Comparison of ENCODE assay signal across 11 cellular contexts in genomic region chr1:150532860-150533259, GRCh38. TPM values are rescaled to one million over a fixed set of nuclear protein-coding genes. Genes with fewer than 3 reads are reported as not detected.
DNase-seq lines count a peak whose midpoint lies in the region; ATAC-seq and TF ChIP-seq lines count a peak whose summit lies in the region.
"Had no signal": no experiment of that assay in that cellular context is flagged by ENCODE, and none has a peak within 500 bp of the region (broad histone marks: within the 10 kb centered on the region; RNA-seq: fewer than 3 reads in every experiment).

No MANE protein-coding gene starts in this region.

- H3K9me3 ChIP-seq in SK-N-SH = no peaks in the 10 kb centered on the region
- H3K9me3 ChIP-seq in colonic mucosa = no peaks in the 10 kb centered on the region
- no peaks in the 10 kb centered on the region for H3K9me3 ChIP-seq in mucosa of stomach (ENCODE audit: control insufficient read depth, low read length)
- H3K9me3 ChIP-seq: HAP-1 had no signal

- no peak overlapping the region for H3K27ac ChIP-seq in SK-N-SH (ENCODE audit: low read depth in 2 of 2, low read length in 1 of 2)
- H3K27ac ChIP-seq in colonic mucosa = peak overlapping the region; percentile 83
- peak overlapping the region; percentile 4 for H3K27ac ChIP-seq in temporal lobe (ENCODE audit: low read depth, low read length)

- H3K27me3 ChIP-seq in SK-N-SH (ENCODE audit: insufficient read depth) = no peaks in the 10 kb centered on the region
- no peaks in the 10 kb centered on the region for H3K27me3 ChIP-seq in colonic mucosa
- H3K27me3 ChIP-seq in mucosa of stomach (ENCODE audit: control insufficient read depth, insufficient read depth, low read length) = no peaks in the 10 kb centered on the region

- in situ Hi-C loops in GM13977 (cut with MboI; ENCODE audit: low pct_unique_long_range_greater_than_20kb, low sequenced_read_pairs, unreplicated experiment) = loop anchor here (10.0 to 25.0 kb wide), 2 partner anchors 68 to 271 kb away; partner anchors contain the start of genes APH1A, C1orf54 and CA14

- CTCF ChIA-PET in SK-N-SH (lab: Yijun Ruan, JAX) = interaction anchor here (0.6 to 4.6 kb wide), 45 partner anchors 9 to 326 kb away, joined by 3 to 69 read pairs (median 4); partner anchors contain the start of genes ADAMTSL4, ECM1, FALEC and TARS2

- H3K4me3 ChIP-seq in SK-N-SH (ENCODE audit: low read depth in 2 of 2, low read length in 1 of 2) (no peak overlapping the region), colonic mucosa (no peak overlapping the region), mucosa of stomach (ENCODE audit: low read length) (no peak overlapping the region)
- H3K4me3 ChIP-seq: HAP-1 had no signal

- WGBS in SK-N-SH (ENCODE audit: low lambda C conversion rate) = 29% methylated on average over 5 of the region's 5 CpGs

- intact Hi-C loops in colonic mucosa (cut with DNase I) = loop anchor here (5.0 kb wide), 1 partner anchor 66 kb away; no protein-coding TSS in a partner anchor

- H3K9me2 ChIP-seq in SK-N-SH = no peaks in the 10 kb centered on the region

- POLR2A ChIA-PET in SK-N-SH (lab: Yijun Ruan, JAX) = interaction anchor here (1.2 kb wide), 1 partner anchor 17 kb away, joined by 5 read pairs; the partner anchor contains the start of gene FALEC

- H3F3A ChIP-seq in SK-N-SH (replicated peaks; ENCODE audit: insufficient read depth) = peaks cover 7% of the 10 kb centered on the region

- TF ChIP-seq CTCF in SK-N-SH (IDR thresholded peaks at IDR 0.05) (no peak), colonic mucosa (IDR thresholded peaks at IDR 0.05) (no peak), GM13977 (IDR thresholded peaks at IDR 0.05; ENCODE audit: extremely low read depth, insufficient read depth, missing control alignments) (no peak)

- no peak overlapping the region for H3K9ac ChIP-seq in SK-N-SH
- H3K9ac ChIP-seq in colonic mucosa (ENCODE audit: low read depth in 2 of 2, low read length in 2 of 2) = peak overlapping the region in 1 of 2 donors; percentile 63
- H3K9ac ChIP-seq in mucosa of stomach (ENCODE audit: low read length) = peak overlapping the region; percentile 20

- H3K79me2 ChIP-seq in SK-N-SH (ENCODE audit: insufficient read depth) = no peaks in the 10 kb centered on the region

- no peak overlapping the region for H2AFZ ChIP-seq in SK-N-SH (ENCODE audit: low read depth)

- no peak for TF ChIP-seq RAD21 in SK-N-SH (IDR thresholded peaks at IDR 0.05; ENCODE audit: low read length)

- ATAC-seq in SK-N-SH treated with all-trans-retinoic acid at 6 μM for 48 hours = peak; percentile 11

- no peaks in the 10 kb centered on the region for H4K20me1 ChIP-seq in SK-N-SH (ENCODE audit: insufficient read depth)

- DNase-seq in SK-N-SH (no peak), colonic mucosa (no peak), GM13977 (ENCODE audit: low spot score) (no peak), DMS 273 (lab: John Stamatoyannopoulos, UW; ENCODE audit: unreplicated experiment) (no peak), NCI-H1417 treated with DMSO at 0.1 percent for 48 hours (lab: John Stamatoyannopoulos, UW) (no peak)
- DNase-seq: 8988T had no signal

- H3K4me2 ChIP-seq in SK-N-SH = no peak overlapping the region

- no peaks in the 10 kb centered on the region for H3K36me3 ChIP-seq in SK-N-SH (replicated peaks in 1 of 2; ENCODE audit: control insufficient read depth in 1 of 2, insufficient read depth in 2 of 2, low read length in 1 of 2)
- no peaks in the 10 kb centered on the region for H3K36me3 ChIP-seq in colonic mucosa
- H3K36me3 ChIP-seq in mucosa of stomach (ENCODE audit: control insufficient read depth, insufficient read depth, low read length) = no peaks in the 10 kb centered on the region
- H3K36me3 ChIP-seq: HAP-1 had no signal

- H3K4me1 ChIP-seq in SK-N-SH (ENCODE audit: control insufficient read depth in 1 of 2, insufficient read depth in 2 of 2, low read depth in 1 of 2, low read length in 1 of 2) (peaks cover 4 to 8% of the 10 kb centered on the region in 2 experiments; a peak in 2 of 4 replicates), colonic mucosa (peaks cover 6% of the 10 kb centered on the region), mucosa of stomach (ENCODE audit: control insufficient read depth, insufficient read depth, low read length) (peaks cover 37% of the 10 kb centered on the region)
- H3K4me1 ChIP-seq: HAP-1 had no signal

- TF ChIP-seq EP300 in SK-N-SH (IDR thresholded peaks at IDR 0.05; ENCODE audit: borderline replicate concordance in 1 of 2, low read depth in 1 of 2, low read length in 1 of 2) = no peak

TF ChIP-seq in SK-N-SH treated with all-trans-retinoic acid at 6 μM for 48 hours, 23 proteins besides CTCF, POLR2A, EP300 and RAD21:
- TF ChIP-seq ISL1 (CRISPR knock-in tag; IDR thresholded peaks at IDR 0.05) = no peak
- no peak for TF ChIP-seq ARNTL (CRISPR knock-in tag; IDR thresholded peaks at IDR 0.05; ENCODE audit: borderline replicate concordance, low read depth)
- no peak for TF ChIP-seq BACH2 (CRISPR knock-in tag; IDR thresholded peaks at IDR 0.05; ENCODE audit: borderline replicate concordance)
- TF ChIP-seq PATZ1 (CRISPR knock-in tag; IDR thresholded peaks at IDR 0.05; ENCODE audit: borderline replicate concordance) = no peak
- no peak for TF ChIP-seq ZNF8 (CRISPR knock-in tag; IDR thresholded peaks at IDR 0.05)

TF ChIP-seq in SK-N-SH, 30 proteins besides CTCF, POLR2A, EP300 and RAD21 (continues in another document):
- no peak for TF ChIP-seq PBX3 (IDR thresholded peaks at IDR 0.05)
- TF ChIP-seq, protein P1, sequence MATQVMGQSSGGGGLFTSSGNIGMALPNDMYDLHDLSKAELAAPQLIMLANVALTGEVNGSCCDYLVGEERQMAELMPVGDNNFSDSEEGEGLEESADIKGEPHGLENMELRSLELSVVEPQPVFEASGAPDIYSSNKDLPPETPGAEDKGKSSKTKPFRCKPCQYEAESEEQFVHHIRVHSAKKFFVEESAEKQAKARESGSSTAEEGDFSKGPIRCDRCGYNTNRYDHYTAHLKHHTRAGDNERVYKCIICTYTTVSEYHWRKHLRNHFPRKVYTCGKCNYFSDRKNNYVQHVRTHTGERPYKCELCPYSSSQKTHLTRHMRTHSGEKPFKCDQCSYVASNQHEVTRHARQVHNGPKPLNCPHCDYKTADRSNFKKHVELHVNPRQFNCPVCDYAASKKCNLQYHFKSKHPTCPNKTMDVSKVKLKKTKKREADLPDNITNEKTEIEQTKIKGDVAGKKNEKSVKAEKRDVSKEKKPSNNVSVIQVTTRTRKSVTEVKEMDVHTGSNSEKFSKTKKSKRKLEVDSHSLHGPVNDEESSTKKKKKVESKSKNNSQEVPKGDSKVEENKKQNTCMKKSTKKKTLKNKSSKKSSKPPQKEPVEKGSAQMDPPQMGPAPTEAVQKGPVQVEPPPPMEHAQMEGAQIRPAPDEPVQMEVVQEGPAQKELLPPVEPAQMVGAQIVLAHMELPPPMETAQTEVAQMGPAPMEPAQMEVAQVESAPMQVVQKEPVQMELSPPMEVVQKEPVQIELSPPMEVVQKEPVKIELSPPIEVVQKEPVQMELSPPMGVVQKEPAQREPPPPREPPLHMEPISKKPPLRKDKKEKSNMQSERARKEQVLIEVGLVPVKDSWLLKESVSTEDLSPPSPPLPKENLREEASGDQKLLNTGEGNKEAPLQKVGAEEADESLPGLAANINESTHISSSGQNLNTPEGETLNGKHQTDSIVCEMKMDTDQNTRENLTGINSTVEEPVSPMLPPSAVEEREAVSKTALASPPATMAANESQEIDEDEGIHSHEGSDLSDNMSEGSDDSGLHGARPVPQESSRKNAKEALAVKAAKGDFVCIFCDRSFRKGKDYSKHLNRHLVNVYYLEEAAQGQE (IDR thresholded peaks at IDR 0.05; ENCODE audit: low read depth, low read length) = no peak
- no peak for TF ChIP-seq MAX (IDR thresholded peaks at IDR 0.05; ENCODE audit: low read depth)
- TF ChIP-seq SIN3A (IDR thresholded peaks at IDR 0.05; ENCODE audit: borderline replicate concordance, low read depth, low read length) = no peak

RNA-seq across cellular contexts. Expression of gene ADAMTSL4, which starts 16.3 kb away (rescaled TPM):
- 2.4 and 3.4 TPM in 2 replicates for polyA plus RNA-seq in SK-N-SH (2012; rRNA removed)
- polyA plus RNA-seq in SK-N-SH (2012; cell fraction: cytosol; rRNA removed) = 1.9 and 3.0 TPM in 2 replicates
- polyA plus RNA-seq in SK-N-SH (2012; cell fraction: nucleus; rRNA removed) = 11.2 and 16.1 TPM in 2 replicates
- 1 to 10 TPM; 4.9 to 6.3 TPM for total RNA-seq in colonic mucosa
- 0.25 TPM for total RNA-seq in temporal lobe

RNA-seq across cellular contexts. Expression of gene FALEC, which starts 17.3 kb away (rescaled TPM):
- polyA plus RNA-seq in SK-N-SH (2012; rRNA removed) = 0.50 and 0.72 TPM in 2 replicates
- 0.13 and 0.37 TPM in 2 replicates for polyA plus RNA-seq in SK-N-SH (2012; cell fraction: cytosol; rRNA removed)
- polyA plus RNA-seq in SK-N-SH (2012; cell fraction: nucleus; rRNA removed) = 0.68 and 0.89 TPM in 2 replicates
- total RNA-seq in colonic mucosa (not detected), temporal lobe (not detected)
- total RNA-seq: RPMI7951 had no signal

RNA-seq across cellular contexts. Expression of gene ECM1, which starts 25.0 kb away (rescaled TPM):
- 20.2 and 32.3 TPM in 2 replicates for polyA plus RNA-seq in SK-N-SH (2012; rRNA removed)
- polyA plus RNA-seq in SK-N-SH (2012; cell fraction: cytosol; rRNA removed) = 9.6 and 16.2 TPM in 2 replicates
- polyA plus RNA-seq in SK-N-SH (2012; cell fraction: nucleus; rRNA removed) = 35.6 and 37.4 TPM in 2 replicates
- total RNA-seq in colonic mucosa (10 to 100 TPM in 1 of 2 donors, 1 to 10 TPM in 1; 6.3 to 10.5 TPM), temporal lobe (1.5 TPM)

RNA-seq across cellular contexts. Expression of gene TARS2, which starts 45.6 kb away (rescaled TPM):
- polyA plus RNA-seq in SK-N-SH (2012; rRNA removed) = 22.2 and 22.7 TPM in 2 replicates
- 14.8 and 16.8 TPM in 2 replicates for polyA plus RNA-seq in SK-N-SH (2012; cell fraction: cytosol; rRNA removed)
- 31.3 and 33.8 TPM in 2 replicates for polyA plus RNA-seq in SK-N-SH (2012; cell fraction: nucleus; rRNA removed)
- total RNA-seq in colonic mucosa (10 to 100 TPM; 19.1 to 30.4 TPM), temporal lobe (20.9 TPM)

RNA-seq across cellular contexts. Expression of gene MCL1, which starts 46.5 kb away (rescaled TPM):
- 110 and 131 TPM in 2 replicates for polyA plus RNA-seq in SK-N-SH (2012; rRNA removed)
- 70.8 and 82.9 TPM in 2 replicates for polyA plus RNA-seq in SK-N-SH (2012; cell fraction: cytosol; rRNA removed)
- polyA plus RNA-seq in SK-N-SH (2012; cell fraction: nucleus; rRNA removed) = 354 and 429 TPM in 2 replicates
- total RNA-seq in colonic mucosa = 100 to 1,000 TPM; 151 to 285 TPM
- total RNA-seq in temporal lobe = 89.7 TPM

Comparison
In these comparisons a context has a peak if more than half of its experiments do, and no peak if none do; other contexts are left out.
1. H3K27ac ChIP-seq: peak in colonic mucosa (single experiment) and temporal lobe (single experiment); none in SK-N-SH (0 of 2).